ENCODE assay signal across 18 cellular contexts in genomic region chr22:49015993-49016908, GRCh38.
A peak's percentile ranks its signal among the peaks of the same experiment; 100 is the strongest.
DNase-seq lines count a peak whose midpoint lies in the region; ATAC-seq and TF ChIP-seq lines count a peak whose summit lies in the region.
"Had no signal": no experiment of that assay in that cellular context is flagged by ENCODE, and none has a peak within 500 bp of the region (broad histone marks: within the 10 kb centered on the region; RNA-seq: fewer than 3 reads in every experiment).

No MANE protein-coding gene starts in this region.

- no peaks in the 10 kb centered on the region for H3K9me3 Mint-ChIP-seq in immature natural killer cell
- no peaks in the 10 kb centered on the region for H3K9me3 Mint-ChIP-seq in stimulated activated naive B cell treated with anti-CD40 and anti-IgM and Interleukin-4, amounts not matched to agents 10 μg/mL and 1 μg/mL and 100 μg/mL, for 72 hours
- H3K9me3 Mint-ChIP-seq: CD4-positive, alpha-beta memory T cell; stimulated activated memory B cell treated with anti-CD40 and anti-IgM and Interleukin-4, amounts not matched to agents 10 μg/mL and 1 μg/mL and 100 μg/mL, for 72 hours had no signal

- peak overlapping the region; percentile 37 to 85 for H3K27ac ChIP-seq in coronary artery
- H3K27ac ChIP-seq: GM23248, neutrophil had no signal

- H3K27me3 Mint-ChIP-seq in immature natural killer cell (ENCODE audit: low read depth in 3 of 3) = peaks cover 0 to 7% (median 2%) of the 10 kb centered on the region in 3 donors
- H3K27me3 Mint-ChIP-seq in stimulated activated naive B cell treated with anti-CD40 and anti-IgM and Interleukin-4, amounts not matched to agents 10 μg/mL and 1 μg/mL and 100 μg/mL, for 72 hours = peaks cover 5 to 7% of the 10 kb centered on the region in 2 donors
- H3K27me3 Mint-ChIP-seq: activated CD4-positive, alpha-beta T cell treated with anti-CD3 and anti-CD28 coated beads for 36 hours; CD4-positive, alpha-beta memory T cell had no signal

- no peak for ATAC-seq in left lobe of liver
- no peak for ATAC-seq in stimulated activated naive B cell treated with anti-CD40 and anti-IgM and Interleukin-4, amounts not matched to agents 10 μg/mL and 1 μg/mL and 100 μg/mL, for 72 hours (replicated peaks)
- ATAC-seq: activated CD4-positive, alpha-beta T cell treated with anti-CD3 and anti-CD28 coated beads for 36 hours; stimulated activated memory B cell treated with anti-CD40 and anti-IgM and Interleukin-4, amounts not matched to agents 10 μg/mL and 1 μg/mL and 100 μg/mL, for 72 hours had no signal

- no peaks in the 10 kb centered on the region for H3K4me1 Mint-ChIP-seq in immature natural killer cell
- no peaks in the 10 kb centered on the region for H3K4me1 Mint-ChIP-seq in stimulated activated naive B cell treated with anti-CD40 and anti-IgM and Interleukin-4, amounts not matched to agents 10 μg/mL and 1 μg/mL and 100 μg/mL, for 72 hours
- H3K4me1 Mint-ChIP-seq: activated CD4-positive, alpha-beta T cell treated with anti-CD3 and anti-CD28 coated beads for 36 hours; CD4-positive, alpha-beta memory T cell; stimulated activated memory B cell treated with anti-CD40 and anti-IgM and Interleukin-4, amounts not matched to agents 10 μg/mL and 1 μg/mL and 100 μg/mL, for 72 hours had no signal

- H3K27ac Mint-ChIP-seq in immature natural killer cell = no peak overlapping the region
- no peak overlapping the region for H3K27ac Mint-ChIP-seq in stimulated activated naive B cell treated with anti-CD40 and anti-IgM and Interleukin-4, amounts not matched to agents 10 μg/mL and 1 μg/mL and 100 μg/mL, for 72 hours
- H3K27ac Mint-ChIP-seq: activated CD4-positive, alpha-beta T cell treated with anti-CD3 and anti-CD28 coated beads for 36 hours; CD4-positive, alpha-beta memory T cell; stimulated activated memory B cell treated with anti-CD40 and anti-IgM and Interleukin-4, amounts not matched to agents 10 μg/mL and 1 μg/mL and 100 μg/mL, for 72 hours had no signal

- DNase-seq in LNCaP clone FGC (ENCODE audit: low read depth) (peak; percentile 42), coronary artery (ENCODE audit: low spot score) (peak; percentile 65), left lobe of liver (ENCODE audit: low spot score) (peak; percentile 37), immature natural killer cell (no peak), islet precursor cell (no peak), NOMO-1 (lab: John Stamatoyannopoulos, UW; ENCODE audit: unreplicated experiment in 2 of 2) (no peak)
- DNase-seq in stimulated activated CD8-positive, alpha-beta memory T cell treated with anti-CD3 and anti-CD28 coated beads, Interleukin-4, amount 100 ng/mL, for 48 hours = peak; percentile 9
- no peak for DNase-seq in stimulated activated naive B cell treated with anti-CD40 and anti-IgM and Interleukin-4, amounts not matched to agents 10 μg/mL and 1 μg/mL and 100 μg/mL, for 72 hours
- DNase-seq: activated CD4-positive, alpha-beta T cell treated with anti-CD3 and anti-CD28 coated beads for 36 hours; amniotic stem cell; caudate nucleus; CD4-positive, alpha-beta memory T cell; DMS53; GM23248; MM.1S had no signal

- TF ChIP-seq CTCF in LNCaP clone FGC (IDR thresholded peaks at IDR 0.05; ENCODE audit: control insufficient read depth, extremely low read depth, insufficient read depth) (no peak), coronary artery (IDR thresholded peaks at IDR 0.05) (no peak)

- no peaks in the 10 kb centered on the region for H3K36me3 Mint-ChIP-seq in immature natural killer cell
- no peaks in the 10 kb centered on the region for H3K36me3 Mint-ChIP-seq in stimulated activated naive B cell treated with anti-CD40 and anti-IgM and Interleukin-4, amounts not matched to agents 10 μg/mL and 1 μg/mL and 100 μg/mL, for 72 hours
- H3K36me3 Mint-ChIP-seq: CD4-positive, alpha-beta memory T cell; stimulated activated memory B cell treated with anti-CD40 and anti-IgM and Interleukin-4, amounts not matched to agents 10 μg/mL and 1 μg/mL and 100 μg/mL, for 72 hours had no signal

- no peak overlapping the region for H3K4me3 Mint-ChIP-seq in immature natural killer cell
- H3K4me3 Mint-ChIP-seq in stimulated activated naive B cell treated with anti-CD40 and anti-IgM and Interleukin-4, amounts not matched to agents 10 μg/mL and 1 μg/mL and 100 μg/mL, for 72 hours = no peak overlapping the region
- H3K4me3 Mint-ChIP-seq: activated CD4-positive, alpha-beta T cell treated with anti-CD3 and anti-CD28 coated beads for 36 hours; stimulated activated memory B cell treated with anti-CD40 and anti-IgM and Interleukin-4, amounts not matched to agents 10 μg/mL and 1 μg/mL and 100 μg/mL, for 72 hours had no signal

- no peak overlapping the region for H3K4me3 ChIP-seq in LNCaP clone FGC (ENCODE audit: low read depth, low read length)
- H3K4me3 ChIP-seq in coronary artery = no peak overlapping the region
- H3K4me3 ChIP-seq: GM23248, tibial nerve had no signal

Comparison
In these comparisons a context has a peak if more than half of its experiments do, and no peak if none do; other contexts are left out.
1. DNase-seq: peak in LNCaP clone FGC (single experiment), coronary artery (single experiment), left lobe of liver (single experiment) and stimulated activated CD8-positive, alpha-beta memory T cell treated with anti-CD3 and anti-CD28 coated beads, Interleukin-4, amount 100 ng/mL, for 48 hours (single experiment); none in immature natural killer cell (0 of 3), islet precursor cell (single experiment), stimulated activated naive B cell treated with anti-CD40 and anti-IgM and Interleukin-4, amounts not matched to agents 10 μg/mL and 1 μg/mL and 100 μg/mL, for 72 hours (single experiment) and NOMO-1 (0 of 2).